ENCODE assay signal across 25 cellular contexts in genomic region chr7:113835367-113835766, GRCh38.
"Had no signal": no experiment of that assay in that cellular context is flagged by ENCODE, and none has a peak within 500 bp of the region (broad histone marks: within the 10 kb centered on the region; RNA-seq: fewer than 3 reads in every experiment).

No MANE protein-coding gene starts in this region.

- H3K4me1 ChIP-seq: pancreas, prostate gland, right lobe of liver, tibial nerve, uterus had no signal

- H3K79me2 ChIP-seq: hepatocyte had no signal

- DNase-seq: heart right ventricle; islet precursor cell; mesendoderm; naive B cell; natural killer cell; nephron progenitor cell; pancreas; posterior cingulate gyrus; retina; right lobe of liver; stimulated activated CD4-positive, alpha-beta T cell treated with anti-CD3 and anti-CD28 coated beads, Interleukin-1b, Interleukin-23, amount 100 ng/mL, for 48 hours; stimulated activated CD4-positive, alpha-beta T cell treated with anti-CD3 and anti-CD28 coated beads, Interleukin-2, amount 100 ng/mL, for 48 hours; stimulated activated CD4-positive, alpha-beta T cell treated with anti-CD3 and anti-CD28 coated beads, Interleukin-4, amount 100 ng/mL, for 4 hours; stimulated activated CD8-positive, alpha-beta memory T cell treated with anti-CD3 and anti-CD28 coated beads, Interleukin-4, amount 100 ng/mL, for 48 hours; stimulated activated naive CD4-positive, alpha-beta T cell treated with Interleukin-2 at 50 U/mL for 16 hours; stimulated activated naive CD8-positive, alpha-beta T cell treated with anti-CD3 and anti-CD28 coated beads, Interleukin-15, amount 100 ng/mL, for 72 hours; substantia nigra; uterus had no signal

- H3K4me3 ChIP-seq: heart right ventricle, hepatocyte, lung, pancreas, prostate gland, right lobe of liver, smooth muscle cell, tibial nerve, uterus had no signal

- H3K9me3 ChIP-seq: pancreas, prostate gland, right lobe of liver, tibial nerve, uterus had no signal

- H3K4me2 ChIP-seq: hepatocyte, smooth muscle cell had no signal

- H3K36me3 ChIP-seq: heart right ventricle, pancreas, prostate gland, right lobe of liver, tibial nerve, uterus had no signal

- ATAC-seq: left lobe of liver; natural killer cell; pancreas; right lobe of liver; stimulated activated memory B cell treated with anti-CD40 and anti-IgM and Interleukin-4, amounts not matched to agents 10 μg/mL and 1 μg/mL and 100 μg/mL, for 72 hours; stimulated activated naive CD8-positive, alpha-beta T cell treated with anti-CD3 and anti-CD28 coated beads, Interleukin-15, amount 100 ng/mL, for 72 hours had no signal

- H2AFZ ChIP-seq: hepatocyte had no signal

- H3K27me3 ChIP-seq: heart right ventricle, hepatocyte, pancreas, right lobe of liver, tibial nerve, uterus had no signal

- H3K27ac ChIP-seq: heart right ventricle, hepatocyte, pancreas, prostate gland, right lobe of liver, tibial nerve, uterus had no signal
